Comparison of ENCODE assay signal across 24 cellular contexts in the genomic region with DNA sequence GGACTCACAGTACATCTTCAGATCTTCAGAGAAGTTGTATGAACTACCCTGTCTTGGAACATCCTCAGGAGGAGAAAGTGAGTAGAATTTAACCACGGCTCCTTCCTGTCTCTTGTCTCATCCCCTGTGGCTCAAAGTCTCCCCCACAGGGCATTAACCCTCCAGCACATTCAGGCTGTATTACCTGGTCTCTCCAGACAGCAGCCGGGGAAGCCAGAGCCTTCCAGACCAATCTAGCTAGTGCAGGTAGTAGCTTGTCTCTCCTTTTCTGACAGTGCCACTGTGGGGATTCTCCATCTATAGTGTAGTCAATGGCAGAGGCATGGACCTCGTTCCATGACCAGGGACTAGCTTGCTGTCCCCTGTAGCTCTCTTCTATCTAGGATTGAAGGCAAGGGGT. TPM values are rescaled to one million over a fixed set of nuclear protein-coding genes. Genes with fewer than 3 reads are reported as not detected.
DNase-seq lines count a peak whose midpoint lies in the region; ATAC-seq, FAIRE-seq and TF ChIP-seq lines count a peak whose summit lies in the region.
"Had no signal": no experiment of that assay in that cellular context is flagged by ENCODE, and none has a peak within 500 bp of the region (broad histone marks: within the 10 kb centered on the region; RNA-seq: fewer than 3 reads in every experiment).

No MANE protein-coding gene starts in this region.

- no peak overlapping the region for H2AK5ac ChIP-seq in H1 (ENCODE audit: low read depth, low read length)

- no peaks in the 10 kb centered on the region for H3K4me1 ChIP-seq in HepG2 (ENCODE audit: insufficient read depth, low read length)
- H3K4me1 ChIP-seq in right lobe of liver: no peaks in the 10 kb centered on the region
- peaks cover 5 to 17% (median 10%) of the 10 kb centered on the region in 4 experiments; a peak in 6 of 7 replicates for H3K4me1 ChIP-seq in H1 (replicated peaks in 1 of 4; ENCODE audit: control insufficient read depth in 3 of 4, insufficient read depth in 4 of 4, low read length in 3 of 4)
- no peaks in the 10 kb centered on the region for H3K4me1 ChIP-seq in BE2C
- H3K4me1 ChIP-seq: BLaER1, Caco-2, SJSA1 had no signal

- H4K8ac ChIP-seq in H1 (ENCODE audit: extremely low read depth, insufficient read depth, low read length): no peak overlapping the region

- H2BK120ac ChIP-seq in H1 (replicated peaks; ENCODE audit: low read depth, low read length): no peak overlapping the region

- no peak overlapping the region for H3K14ac ChIP-seq in H1 (ENCODE audit: insufficient read length)

- BruUV-seq in HepG2 (replicated peaks; lab: Mats Ljungman, UMichigan): no TSS peak

- H3K27me3 ChIP-seq in HepG2 (ENCODE audit: control insufficient read depth in 1 of 2, insufficient read depth in 2 of 2, low read length in 2 of 2) (peaks cover 0 to 19% of the 10 kb centered on the region in 2 experiments; a peak in 2 of 5 replicates), right lobe of liver (no peaks in the 10 kb centered on the region), H1 (replicated peaks in 1 of 4; ENCODE audit: control insufficient read depth in 3 of 4, extremely low read depth in 1 of 4, insufficient read depth in 3 of 4, low read length in 3 of 4) (no peaks in the 10 kb centered on the region), BE2C (peaks cover 62% of the 10 kb centered on the region)
- H3K27me3 ChIP-seq: BLaER1 had no signal

- no peak overlapping the region for H4K5ac ChIP-seq in H1 (ENCODE audit: insufficient read length, low read depth, low read length)

- ATAC-seq in HepG2 (peak; percentile 75), right lobe of liver (no peak)

- TF ChIP-seq EP300 in HepG2 (IDR thresholded peaks at IDR 0.05; ENCODE audit: low read depth in 2 of 2, low read length in 2 of 2) (no peak), HepG2 (CRISPR knock-in tag; IDR thresholded peaks at IDR 0.05; ENCODE audit: borderline replicate concordance) (no peak), H1 (IDR thresholded peaks at IDR 0.05; ENCODE audit: borderline replicate concordance in 1 of 2, low read depth in 2 of 2, low read length in 2 of 2) (no peak)

- H2AFZ ChIP-seq in HepG2 (ENCODE audit: low read length): no peak overlapping the region
- H2AFZ ChIP-seq in H1 (ENCODE audit: low read length): no peak overlapping the region
- H2AFZ ChIP-seq: GM23248, PC-9 had no signal

- H3K23ac ChIP-seq in H1 (ENCODE audit: insufficient read length): no peak overlapping the region

- H3K79me2 ChIP-seq in HepG2 (ENCODE audit: insufficient read depth, low read length): no peaks in the 10 kb centered on the region
- no peaks in the 10 kb centered on the region for H3K79me2 ChIP-seq in H1 (ENCODE audit: control insufficient read depth in 1 of 2, insufficient read depth in 2 of 2, low read length in 2 of 2)

- no peak overlapping the region for H2BK12ac ChIP-seq in H1 (ENCODE audit: low read depth, low read length)

- H3K4me2 ChIP-seq in HepG2 (ENCODE audit: low read depth, low read length) (no peak overlapping the region), H1 (ENCODE audit: insufficient read depth in 1 of 2, low read depth in 2 of 2, low read length in 2 of 2) (0 out of 4 replicates have a peak overlapping the region, but pooled peaks of 1 of the 2 experiments have one; percentile 26)
- H3K4me2 ChIP-seq: BLaER1, PC-9 had no signal

- TF ChIP-seq POLR2A in HepG2 (IDR thresholded peaks at IDR 0.05; ENCODE audit: insufficient read depth in 1 of 2, low read depth in 2 of 2, low read length in 2 of 2) (no peak), right lobe of liver (IDR thresholded peaks at IDR 0.05) (no peak), H1 (IDR thresholded peaks at IDR 0.05; ENCODE audit: control extremely low read depth in 1 of 2, low read depth in 2 of 2, low read length in 2 of 2) (no peak)

- POLR2A ChIA-PET in HepG2 (lab: Yijun Ruan, JAX): interaction anchor here (1.6 kb wide), 1 partner anchor 59 kb away, joined by 4 read pairs; no protein-coding TSS in a partner anchor
- POLR2A ChIA-PET in H1 (lab: Charles Lee; ENCODE audit: partially characterized antibody): interaction anchor here (0.8 to 1.3 kb wide), 4 partner anchors 9 to 35 kb away, joined by 3 to 4 read pairs (median 3); a partner anchor contains a TSS

- H3K36me3 ChIP-seq in HepG2 (replicated peaks in 1 of 2; ENCODE audit: control insufficient read depth in 1 of 2, insufficient read depth in 2 of 2, low read length in 2 of 2): no peaks in the 10 kb centered on the region
- no peaks in the 10 kb centered on the region for H3K36me3 ChIP-seq in right lobe of liver
- H3K36me3 ChIP-seq in H1 (ENCODE audit: control insufficient read depth in 2 of 4, insufficient read depth in 4 of 4, low read length in 3 of 4): no peaks in the 10 kb centered on the region
- H3K36me3 ChIP-seq in BE2C: no peaks in the 10 kb centered on the region
- H3K36me3 ChIP-seq: BLaER1, MG63, SJSA1 had no signal

- no peaks in the 10 kb centered on the region for H3K23me2 ChIP-seq in H1 (ENCODE audit: low read depth, low read length)

- no peak overlapping the region; the same call in 1 of the 2 replicates for H2BK15ac ChIP-seq in H1 (ENCODE audit: low read length)

- H2BK5ac ChIP-seq in H1 (ENCODE audit: low read depth, low read length): no peak overlapping the region

- DNase-seq in HepG2 (ENCODE audit: low spot score): no peak
- no peak for DNase-seq in right lobe of liver
- DNase-seq in H1 (ENCODE audit: low read depth in 1 of 2, low spot score in 2 of 2): no peak
- DNase-seq in iPS-NIHi7 (ENCODE audit: extremely low spot score): peak; percentile 53
- DNase-seq in BE2C: no peak
- DNase-seq in HUDEP-2 (lab: John Stamatoyannopoulos, UW; ENCODE audit: unreplicated experiment in 76 of 76): no peak
- no peak for DNase-seq in SKM-1 (lab: John Stamatoyannopoulos, UW; ENCODE audit: unreplicated experiment)
- DNase-seq: Caco-2; CD4-positive, alpha-beta T cell; HCEC 1CT; KBM-7; MG63; NCI-H1105 treated with DMSO at 0.1 percent for 48 hours; NCI-H1930; NCI-H446; NCI-H526; NCI-H82; Right ventricle myocardium superior had no signal

- H4K91ac ChIP-seq in H1 (replicated peaks; ENCODE audit: insufficient read length, low read length): no peak overlapping the region

- H3K79me1 ChIP-seq in H1 (ENCODE audit: low read depth, low read length): no peaks in the 10 kb centered on the region

- H3K9me3 ChIP-seq in HepG2 (ENCODE audit: low read length) (no peaks in the 10 kb centered on the region), right lobe of liver (no peaks in the 10 kb centered on the region), H1 (ENCODE audit: insufficient read depth in 2 of 2, low read depth in 1 of 2, low read length in 1 of 2) (no peaks in the 10 kb centered on the region), BE2C (no peaks in the 10 kb centered on the region)
- H3K9me3 ChIP-seq: BLaER1, Caco-2, MG63, SJSA1 had no signal

- no peaks in the 10 kb centered on the region for H4K20me1 ChIP-seq in HepG2 (ENCODE audit: insufficient read depth, low read length)
- H4K20me1 ChIP-seq in H1 (replicated peaks in 1 of 2; ENCODE audit: control insufficient read depth in 1 of 2, insufficient read depth in 2 of 2, low read length in 2 of 2): no peaks in the 10 kb centered on the region
- H4K20me1 ChIP-seq: BLaER1 had no signal

- H3K4me3 ChIP-seq in HepG2 (replicated peaks in 1 of 3; ENCODE audit: insufficient read depth in 1 of 3, low read depth in 2 of 3, low read length in 3 of 3) (no peak overlapping the region), right lobe of liver (no peak overlapping the region), H1 (ENCODE audit: extremely low read depth in 1 of 4, insufficient read depth in 2 of 4, low read depth in 3 of 4, low read length in 4 of 4) (no peak overlapping the region), BE2C (ENCODE audit: low read depth, low read length) (no peak overlapping the region)
- H3K4me3 ChIP-seq: BLaER1, GM23248, MG63, PC-9, SJSA1 had no signal

- no peak for TF ChIP-seq CTCF in HepG2 (CRISPR knock-in tag; IDR thresholded peaks at IDR 0.05)
- TF ChIP-seq CTCF in right lobe of liver (IDR thresholded peaks at IDR 0.05): no peak
- TF ChIP-seq CTCF in H1 (IDR thresholded peaks at IDR 0.05; ENCODE audit: control extremely low read depth in 1 of 3, insufficient read depth in 1 of 3, low read depth in 1 of 3, low read length in 3 of 3): no peak
- TF ChIP-seq CTCF in BE2C (IDR thresholded peaks at IDR 0.05; ENCODE audit: low read depth, low read length): no peak

- no peak for TF ChIP-seq RAD21 in HepG2 (CRISPR knock-in tag; IDR thresholded peaks at IDR 0.05)
- TF ChIP-seq RAD21 in H1 (IDR thresholded peaks at IDR 0.05 in 1 of 2, conservative IDR thresholded peaks at IDR 0.05 in 1 of 2; ENCODE audit: low read depth in 2 of 2, low read length in 2 of 2): no peak

- H2BK20ac ChIP-seq in H1 (ENCODE audit: low read length): no peak overlapping the region

- no peak for FAIRE-seq in HepG2 (lab: Jason Lieb, UNC)
- peak; percentile 50 for FAIRE-seq in H1 (lab: Jason Lieb, UNC)
- FAIRE-seq: G401.6 had no signal

- no peak overlapping the region for H3K56ac ChIP-seq in H1 (replicated peaks; ENCODE audit: insufficient read length, low read depth, low read length)

- no peak overlapping the region for H3K4ac ChIP-seq in H1 (replicated peaks; ENCODE audit: insufficient read length, low read depth, low read length)

- H3K18ac ChIP-seq in H1 (ENCODE audit: extremely low read depth, low read length): no peak overlapping the region

- in situ Hi-C loops in HepG2 (cut with HindIII; ENCODE audit: extremely low pct_ligation_motif_present, low pct_unique_long_range_greater_than_20kb): no loop called here

- intact Hi-C loops in HepG2 (cut with micrococcal nuclease; ENCODE audit: unreplicated experiment): no loop called here
- intact Hi-C loops in right lobe of liver (cut with DNase I): no loop called here

- H3K27ac ChIP-seq in HepG2 (ENCODE audit: extremely low read length, insufficient read depth, low read length) (no peak overlapping the region), right lobe of liver (no peak overlapping the region), H1 (ENCODE audit: low read depth, low read length) (no peak overlapping the region)
- H3K27ac ChIP-seq: BLaER1, GM23248, HL-60, PC-9, SJSA1 had no signal

- H3K9ac ChIP-seq in HepG2 (ENCODE audit: insufficient read depth, low read depth, low read length) (no peak overlapping the region), H1 (replicated peaks in 1 of 4; ENCODE audit: extremely low read depth in 1 of 4, low read depth in 3 of 4, low read length in 3 of 4) (no peak overlapping the region)
- H3K9ac ChIP-seq: BLaER1, GM23248 had no signal

- 2% methylated on average over 3 of the region's 3 CpGs for WGBS in HepG2 (ENCODE audit: low lambda C conversion rate)
- 17% methylated on average over 3 of the region's 3 CpGs for WGBS in right lobe of liver (ENCODE audit: insufficient coverage, low coverage, low lambda C conversion rate, missing lambda C conversion rate)
- 89% methylated on average over 3 of the region's 3 CpGs; no CpG with 5 or more reads in 1 of the 2 experiments for WGBS in H1 (ENCODE audit: extremely low coverage in 1 of 2, insufficient coverage in 1 of 2, insufficient read length in 1 of 2, insufficient replicate concordance in 2 of 2, low coverage in 1 of 2, low lambda C conversion rate in 2 of 2, missing lambda C conversion rate in 1 of 2), 2 experiments

- CTCF ChIA-PET in HepG2 (lab: Yijun Ruan, JAX; ENCODE audit: low intra/inter-chr PET ratio, low total read pairs): no interaction called here
- CTCF ChIA-PET in H1 (lab: Charles Lee; ENCODE audit: partially characterized antibody): interaction anchor here (0.9 to 6.7 kb wide), 11 partner anchors 8 to 111 kb away, joined by 3 to 47 read pairs (median 4); no protein-coding TSS in a partner anchor

RNA-seq across cellular contexts. Expression of a gene that starts 16.9 kb away (rescaled TPM):
- total RNA-seq in HepG2 (2016; rRNA removed; fragmentation: Illumina TruSeq; extraction: Trizol) (35.7 and 42.8 TPM in 2 replicates), right lobe of liver (10 to 100 TPM; 14.9 to 22.9 (median 17.4) TPM)
- 13.2 and 13.6 TPM in 2 replicates for total RNA-seq in HepG2 (2016; cell fraction: cytosol; rRNA removed; fragmentation: Illumina TruSeq; extraction: Trizol; ENCODE audit: low read depth)
- total RNA-seq in HepG2 (2016; cell fraction: insoluble cytoplasmic fraction; rRNA removed; fragmentation: Illumina TruSeq; extraction: Trizol): 37.9 and 41.5 TPM in 2 replicates
- total RNA-seq in HepG2 (2016; cell fraction: membrane; rRNA removed; fragmentation: Illumina TruSeq; extraction: Trizol): 26.7 and 30.9 TPM in 2 replicates
- total RNA-seq in HepG2 (2016; cell fraction: nucleus; rRNA removed; fragmentation: Illumina TruSeq; extraction: Trizol): 40.9 and 42.4 TPM in 2 replicates
- polyA plus RNA-seq in HepG2 (2011; rRNA removed) (30.6 and 41.5 TPM in 2 replicates), H1 (2011; rRNA removed) (34.3 and 35.6 TPM in 2 replicates)
- 30.0 and 34.9 TPM in 2 replicates for polyA plus RNA-seq in HepG2 (2011; cell fraction: cytosol; rRNA removed)
- 50.8 and 59.8 TPM in 2 replicates for polyA plus RNA-seq in HepG2 (2011; cell fraction: nucleus; rRNA removed)
- 29.1 and 29.9 TPM in 2 replicates for polyA plus RNA-seq in HepG2 (2012)
- 3.6 and 4.5 TPM in 2 replicates for polyA plus RNA-seq in HepG2 (2016; cell fraction: cytosol; fragmentation: Illumina TruSeq; extraction: Trizol; ENCODE audit: low read depth)
- polyA plus RNA-seq in HepG2 (2016; cell fraction: insoluble cytoplasmic fraction; fragmentation: Illumina TruSeq; extraction: Trizol; ENCODE audit: low read depth): 42.7 and 43.4 TPM in 2 replicates
- 9.8 and 11.9 TPM in 2 replicates for polyA plus RNA-seq in HepG2 (2016; cell fraction: membrane; fragmentation: Illumina TruSeq; extraction: Trizol; ENCODE audit: low read depth)
- polyA plus RNA-seq in HepG2 (2016; cell fraction: nucleus; fragmentation: Illumina TruSeq; extraction: Trizol; ENCODE audit: insufficient read depth, low read depth): 92.2 and 100 TPM in 2 replicates
- 68.1 and 91.6 TPM in 2 replicates for polyA minus RNA-seq in HepG2 (2011; rRNA and poly(A)+ RNA removed; ENCODE audit: low replicate concordance)
- polyA minus RNA-seq in HepG2 (2011; cell fraction: cytosol; rRNA and poly(A)+ RNA removed): 23.7 and 37.7 TPM in 2 replicates
- polyA minus RNA-seq in HepG2 (2011; cell fraction: nucleus; rRNA and poly(A)+ RNA removed): 38.2 and 50.8 TPM in 2 replicates
- total RNA-seq in H1 (2021; fragmentation: NEBNext Ultra II Directional; extraction: Animal tissue kit (Norgen Biotek cat#: 25700)): 31.1 and 39.7 TPM in 2 replicates
- polyA plus RNA-seq in H1 (2011; cell fraction: cytosol; rRNA removed): 31.1 TPM
- polyA plus RNA-seq in H1 (2011; cell fraction: nucleus; rRNA removed): 70.5 TPM
- polyA plus RNA-seq in H1 (2012, experiment 1 of 2): 24.7 to 27.5 TPM (median 25.8 TPM) in 4 replicates
- 12.8 TPM for polyA plus RNA-seq in H1 (2012, experiment 2 of 2)
- 16.7 TPM for polyA plus RNA-seq in H1 (2013, experiment 1 of 2)
- polyA plus RNA-seq in H1 (2013, experiment 2 of 2): 15.7 TPM
- polyA minus RNA-seq in H1 (2011; rRNA and poly(A)+ RNA removed): 62.0 and 68.2 TPM in 2 replicates
- 22.8 TPM for polyA minus RNA-seq in H1 (2011; cell fraction: cytosol; rRNA and poly(A)+ RNA removed)
- polyA minus RNA-seq in H1 (2011; cell fraction: nucleus; rRNA and poly(A)+ RNA removed): 38.0 TPM
- 29.6 TPM for polyA plus RNA-seq in BE2C (2012; ENCODE audit: insufficient read depth, insufficient read length, low read depth)
